ENCODE assay signal across 1 cellular context in genomic region chr16:87854053-87854906, GRCh38.
TF ChIP-seq lines count a peak whose summit lies in the region.

No MANE protein-coding gene starts in this region.

TF ChIP-seq in HepG2, 621 proteins besides CTCF, POLR2A, EP300 and RAD21 (continued from another document and continues in another):
- TF ChIP-seq ZNF18 (CRISPR knock-in tag; IDR thresholded peaks at IDR 0.05; ENCODE audit: insufficient replicate concordance) (no peak), ZBTB40 (IDR thresholded peaks at IDR 0.05) (no peak), ZBTB40 (CRISPR knock-in tag; IDR thresholded peaks at IDR 0.05) (0 out of 2 replicates have a peak, but pooled peaks have one; percentile 24), ZNF776 (CRISPR knock-in tag; IDR thresholded peaks at IDR 0.05) (no peak), SRSF4 (IDR thresholded peaks at IDR 0.05; ENCODE audit: low read depth, low read length, poor library complexity, severe bottlenecking) (no peak), ZNF432 (CRISPR knock-in tag; IDR thresholded peaks at IDR 0.05; ENCODE audit: borderline replicate concordance) (no peak), TEAD2 (CRISPR knock-in tag; IDR thresholded peaks at IDR 0.05) (no peak), ZNF569 (CRISPR knock-in tag; IDR thresholded peaks at IDR 0.05; ENCODE audit: borderline replicate concordance) (no peak), ZFP1 (CRISPR knock-in tag; IDR thresholded peaks at IDR 0.05) (no peak), HOXA5 (CRISPR knock-in tag; IDR thresholded peaks at IDR 0.05) (0 out of 2 replicates have a peak, but pooled peaks have one; percentile 32), ZKSCAN1 (IDR thresholded peaks at IDR 0.05; ENCODE audit: low read length) (no peak), IKZF1 (IDR thresholded peaks at IDR 0.05) (no peak), ZNF841 (CRISPR knock-in tag; IDR thresholded peaks at IDR 0.05; ENCODE audit: borderline replicate concordance) (no peak), HNF1B (CRISPR knock-in tag; IDR thresholded peaks at IDR 0.05) (no peak), ZNF17 (CRISPR knock-in tag; IDR thresholded peaks at IDR 0.05) (no peak), ZNF720 (CRISPR knock-in tag; IDR thresholded peaks at IDR 0.05) (no peak), MIXL1 (CRISPR knock-in tag; IDR thresholded peaks at IDR 0.05) (no peak), AHR (CRISPR knock-in tag; IDR thresholded peaks at IDR 0.05) (no peak), STAG1 (CRISPR knock-in tag; IDR thresholded peaks at IDR 0.05) (no peak), ZNF383 (CRISPR knock-in tag; IDR thresholded peaks at IDR 0.05; ENCODE audit: borderline replicate concordance) (no peak; the same call in 1 of the 2 replicates), AGO2 (optimal IDR thresholded peaks at IDR 0.05; ENCODE audit: low read depth, low read length) (no peak), GTF2F1 (IDR thresholded peaks at IDR 0.05; ENCODE audit: low read length) (no peak), ZNF430 (CRISPR knock-in tag; IDR thresholded peaks at IDR 0.05) (0 out of 2 replicates have a peak, but pooled peaks have one; percentile 26), YEATS2 (CRISPR knock-in tag; IDR thresholded peaks at IDR 0.05; ENCODE audit: borderline replicate concordance) (no peak), HOXA9 (CRISPR knock-in tag; IDR thresholded peaks at IDR 0.05; ENCODE audit: borderline replicate concordance) (no peak), MTERF4 (CRISPR knock-in tag; IDR thresholded peaks at IDR 0.05) (no peak), ZEB1 (IDR thresholded peaks at IDR 0.05; ENCODE audit: insufficient replicate concordance, low read depth) (no peak), SYNCRIP (IDR thresholded peaks at IDR 0.05; ENCODE audit: insufficient read depth, low read depth, low read length) (no peak), ZNF577 (CRISPR knock-in tag; IDR thresholded peaks at IDR 0.05; ENCODE audit: borderline replicate concordance, low read depth) (no peak), RBAK (CRISPR knock-in tag; IDR thresholded peaks at IDR 0.05) (no peak), TMF1 (CRISPR knock-in tag; IDR thresholded peaks at IDR 0.05; ENCODE audit: low read depth) (0 out of 2 replicates have a peak, but pooled peaks have one; percentile 1), ZNF770 (CRISPR knock-in tag; IDR thresholded peaks at IDR 0.05) (no peak), POLR2AphosphoS5 (IDR thresholded peaks at IDR 0.05; ENCODE audit: low read depth, low read length) (no peak), SALL2 (CRISPR knock-in tag; IDR thresholded peaks at IDR 0.05) (no peak), THYN1 (CRISPR knock-in tag; IDR thresholded peaks at IDR 0.05; ENCODE audit: borderline replicate concordance, low read depth) (no peak), ADNP (CRISPR knock-in tag; IDR thresholded peaks at IDR 0.05) (no peak), ETV6 (CRISPR knock-in tag; conservative IDR thresholded peaks at IDR 0.05) (no peak), ELF4 (CRISPR knock-in tag; IDR thresholded peaks at IDR 0.05; ENCODE audit: borderline replicate concordance) (no peak), IKZF4 (CRISPR knock-in tag; IDR thresholded peaks at IDR 0.05; ENCODE audit: borderline replicate concordance, low read depth, not compliant biosample characterization) (no peak), TGIF2 (CRISPR knock-in tag; IDR thresholded peaks at IDR 0.05) (no peak), ZBTB43 (CRISPR knock-in tag; conservative IDR thresholded peaks at IDR 0.05) (no peak), RBFOX2 (IDR thresholded peaks at IDR 0.05; ENCODE audit: low read depth, low read length) (peak; percentile 77; the same call in 1 of the 2 replicates), STAT5B (CRISPR knock-in tag; IDR thresholded peaks at IDR 0.05) (no peak), PAX8 (CRISPR knock-in tag; IDR thresholded peaks at IDR 0.05; ENCODE audit: borderline replicate concordance) (no peak), TEAD3 (CRISPR knock-in tag; optimal IDR thresholded peaks at IDR 0.05; ENCODE audit: borderline replicate concordance) (peak; percentile 4), ZNF574 (CRISPR knock-in tag; IDR thresholded peaks at IDR 0.05) (peak; percentile 33; the same call in 1 of the 2 replicates), ZNF644 (CRISPR knock-in tag; IDR thresholded peaks at IDR 0.05; ENCODE audit: low read depth) (no peak), ZNF530 (CRISPR knock-in tag; IDR thresholded peaks at IDR 0.05; ENCODE audit: low read depth) (no peak), KLF9 (CRISPR knock-in tag; IDR thresholded peaks at IDR 0.05; ENCODE audit: low read depth) (no peak), TOE1 (CRISPR knock-in tag; IDR thresholded peaks at IDR 0.05) (no peak)
